In genomic region chr6:100354736-100355641, GRCh38 we compare ENCODE assay signal across 7 cellular contexts.
DNase-seq lines count a peak whose midpoint lies in the region; FAIRE-seq and TF ChIP-seq lines count a peak whose summit lies in the region.
"Not testable (repeated sequence)": the region's sequence is repeated elsewhere in the genome, so short reads cannot be mapped to it uniquely, and the experiment has no call there.

No MANE protein-coding gene starts in this region.

- H3K79me1 ChIP-seq in H1 (ENCODE audit: low read depth, low read length): not testable (repeated sequence)

- not testable (repeated sequence) for TF ChIP-seq POLR2A in H1 (IDR thresholded peaks at IDR 0.05; ENCODE audit: control extremely low read depth in 1 of 2, low read depth in 2 of 2, low read length in 2 of 2)

- not testable (repeated sequence) for TF ChIP-seq EP300 in H1 (IDR thresholded peaks at IDR 0.05; ENCODE audit: borderline replicate concordance in 1 of 2, low read depth in 2 of 2, low read length in 2 of 2)

- peak overlapping the region; percentile 21 to 54; a peak in 3 of 4 replicates for H3K4me2 ChIP-seq in H1 (ENCODE audit: insufficient read depth in 1 of 2, low read depth in 2 of 2, low read length in 2 of 2)
- not testable (repeated sequence) for H3K4me2 ChIP-seq in neural progenitor cell

- 65% methylated on average over 33 of the region's 35 CpGs; no CpG with 5 or more reads in 1 of the 2 experiments for WGBS in H1 (ENCODE audit: extremely low coverage in 1 of 2, insufficient coverage in 1 of 2, insufficient read length in 1 of 2, insufficient replicate concordance in 2 of 2, low coverage in 1 of 2, low lambda C conversion rate in 2 of 2, missing lambda C conversion rate in 1 of 2), 2 experiments

- not testable (repeated sequence) for H2BK5ac ChIP-seq in H1 (ENCODE audit: low read depth, low read length)

- H2BK15ac ChIP-seq in H1 (ENCODE audit: low read length): not testable (repeated sequence)

- H3K9me3 ChIP-seq in HUES48 (ENCODE audit: control insufficient read depth, insufficient read depth, low read length); H1 (ENCODE audit: insufficient read depth in 2 of 2, low read depth in 1 of 2, low read length in 1 of 2); iPS-15b (ENCODE audit: control insufficient read depth, insufficient read depth, low read length); neural progenitor cell (ENCODE audit: low read depth): not testable (repeated sequence)

- H3K56ac ChIP-seq in H1 (replicated peaks; ENCODE audit: insufficient read length, low read depth, low read length): not testable (repeated sequence)

- H3K4me3 Mint-ChIP-seq in neural progenitor cell: not testable (repeated sequence)

- not testable (repeated sequence) for H3K4ac ChIP-seq in H1 (replicated peaks; ENCODE audit: insufficient read length, low read depth, low read length)

- not testable (repeated sequence) for H2BK120ac ChIP-seq in H1 (replicated peaks; ENCODE audit: low read depth, low read length)

- H3F3A ChIP-seq in neural progenitor cell (ENCODE audit: low read depth): not testable (repeated sequence)

- not testable (repeated sequence) for H4K8ac ChIP-seq in H1 (ENCODE audit: extremely low read depth, insufficient read depth, low read length)

- H3K36me3 Mint-ChIP-seq in neural progenitor cell: not testable (repeated sequence)

- H3K9ac ChIP-seq in HUES48 (ENCODE audit: low read depth, low read length); H1 (replicated peaks in 1 of 4; ENCODE audit: extremely low read depth in 1 of 4, low read depth in 3 of 4, low read length in 3 of 4); neural progenitor cell: not testable (repeated sequence)
- peak overlapping the region; percentile 47 for H3K9ac ChIP-seq in iPS-15b (ENCODE audit: low read depth, low read length)

- not testable (repeated sequence) for H3K27ac ChIP-seq in HUES48 (ENCODE audit: low read depth, low read length); H1 (ENCODE audit: low read depth, low read length); neural progenitor cell

- not testable (repeated sequence) for H3K23ac ChIP-seq in H1 (ENCODE audit: insufficient read length)

- not testable (repeated sequence) for H3K27me3 Mint-ChIP-seq in neural progenitor cell (ENCODE audit: insufficient read depth, low read depth)

- not testable (repeated sequence) for H3K4me1 Mint-ChIP-seq in neural progenitor cell

- not testable (repeated sequence) for H2AK5ac ChIP-seq in H1 (ENCODE audit: low read depth, low read length)

- not testable (repeated sequence) for H3K9me3 Mint-ChIP-seq in neural progenitor cell

- POLR2A ChIA-PET in H1 (lab: Charles Lee; ENCODE audit: partially characterized antibody): interaction anchor here (0.9 kb wide), 1 partner anchor 17 kb away, joined by 3 read pairs; no protein-coding TSS in a partner anchor

- H4K20me1 ChIP-seq in H1 (replicated peaks in 1 of 2; ENCODE audit: control insufficient read depth in 1 of 2, insufficient read depth in 2 of 2, low read length in 2 of 2); neural progenitor cell (ENCODE audit: low read depth): not testable (repeated sequence)

- CTCF ChIA-PET in H1 (lab: Charles Lee; ENCODE audit: partially characterized antibody): not testable (repeated sequence)

- H3K14ac ChIP-seq in H1 (ENCODE audit: insufficient read length): not testable (repeated sequence)

- FAIRE-seq in H1 (lab: Jason Lieb, UNC): not testable (repeated sequence)

- peak; percentile 74 for DNase-seq in ELF-1 (ENCODE audit: low read depth, low spot score)
- peak; percentile 11 for DNase-seq in NCI-H2171 treated with DMSO at 0.1 percent for 48 hours (lab: John Stamatoyannopoulos, UW)
- peak; percentile 4 to 28 for DNase-seq in SHP77 (lab: John Stamatoyannopoulos, UW)
- DNase-seq in H1 (ENCODE audit: low read depth in 1 of 2, low spot score in 2 of 2): peak; percentile 25 to 72
- DNase-seq in neural progenitor cell (ENCODE audit: low spot score): peak; percentile 70

- H2BK20ac ChIP-seq in H1 (ENCODE audit: low read length): not testable (repeated sequence)

- not testable (repeated sequence) for H3K18ac ChIP-seq in H1 (ENCODE audit: extremely low read depth, low read length)

- H3K4me1 ChIP-seq in HUES48 (ENCODE audit: control insufficient read depth, insufficient read depth, low read length): peaks cover 12% of the 10 kb centered on the region; the same call in 1 of the 2 replicates
- not testable (repeated sequence) for H3K4me1 ChIP-seq in H1 (replicated peaks in 1 of 4; ENCODE audit: control insufficient read depth in 3 of 4, insufficient read depth in 4 of 4, low read length in 3 of 4); iPS-15b (ENCODE audit: control insufficient read depth, insufficient read depth, low read length); neural progenitor cell

- H3K27ac Mint-ChIP-seq in neural progenitor cell: not testable (repeated sequence)

- not testable (repeated sequence) for H3K36me3 ChIP-seq in HUES48 (ENCODE audit: control insufficient read depth, insufficient read depth, low read length); H1 (ENCODE audit: control insufficient read depth in 2 of 4, insufficient read depth in 4 of 4, low read length in 3 of 4); iPS-15b (ENCODE audit: control insufficient read depth, insufficient read depth, low read length); neural progenitor cell

- H2AFZ ChIP-seq in H1 (ENCODE audit: low read length): not testable (repeated sequence)
- H2AFZ ChIP-seq in neural progenitor cell (replicated peaks): peak overlapping the region; percentile 34

- not testable (repeated sequence) for TF ChIP-seq RAD21 in H1 (IDR thresholded peaks at IDR 0.05 in 1 of 2, conservative IDR thresholded peaks at IDR 0.05 in 1 of 2; ENCODE audit: low read depth in 2 of 2, low read length in 2 of 2)

- not testable (repeated sequence) for H3K79me2 ChIP-seq in H1 (ENCODE audit: control insufficient read depth in 1 of 2, insufficient read depth in 2 of 2, low read length in 2 of 2); neural progenitor cell (ENCODE audit: low read depth)

- not testable (repeated sequence) for H3K27me3 ChIP-seq in HUES48 (ENCODE audit: control insufficient read depth, insufficient read depth, low read length); H1 (replicated peaks in 1 of 4; ENCODE audit: control insufficient read depth in 3 of 4, extremely low read depth in 1 of 4, insufficient read depth in 3 of 4, low read length in 3 of 4); iPS-15b (ENCODE audit: control insufficient read depth, insufficient read depth, low read length); neural progenitor cell

- TF ChIP-seq CTCF in H1 (IDR thresholded peaks at IDR 0.05; ENCODE audit: control extremely low read depth in 1 of 3, insufficient read depth in 1 of 3, low read depth in 1 of 3, low read length in 3 of 3); neural progenitor cell (IDR thresholded peaks at IDR 0.05): not testable (repeated sequence)

- H3K23me2 ChIP-seq in H1 (ENCODE audit: low read depth, low read length): not testable (repeated sequence)

- H4K5ac ChIP-seq in H1 (ENCODE audit: insufficient read length, low read depth, low read length): not testable (repeated sequence)

- H2BK12ac ChIP-seq in H1 (ENCODE audit: low read depth, low read length): not testable (repeated sequence)

- H4K91ac ChIP-seq in H1 (replicated peaks; ENCODE audit: insufficient read length, low read length): not testable (repeated sequence)

- H3K4me3 ChIP-seq in HUES48 (ENCODE audit: low read depth, low read length): peak overlapping the region; percentile 29; the same call in 1 of the 2 replicates
- peak overlapping the region in 2 of 4 experiments; percentile 28 to 32; a peak in 2 of 8 replicates for H3K4me3 ChIP-seq in H1 (ENCODE audit: extremely low read depth in 1 of 4, insufficient read depth in 2 of 4, low read depth in 3 of 4, low read length in 4 of 4)
- peak overlapping the region; percentile 37 for H3K4me3 ChIP-seq in iPS-15b (ENCODE audit: low read depth, low read length)
- not testable (repeated sequence) for H3K4me3 ChIP-seq in neural progenitor cell

TF ChIP-seq in H1, 55 proteins besides CTCF, POLR2A, EP300 and RAD21:
- TF ChIP-seq TAF1 (IDR thresholded peaks at IDR 0.05; ENCODE audit: low read depth, low read length) (0 out of 2 replicates have a peak, but pooled peaks have one; percentile 31), YY1 (IDR thresholded peaks at IDR 0.05; ENCODE audit: low read depth, low read length) (0 out of 2 replicates have a peak, but pooled peaks have one; percentile 19)

Comparison
In these comparisons a context has a peak if more than half of its experiments do, and no peak if none do; other contexts are left out.
1. DNase-seq: peak in every context shown above with its lines; median percentile 74 in ELF-1; 70 in neural progenitor cell; 48 in H1; 16 in SHP77; 11 in NCI-H2171 treated with DMSO at 0.1 percent for 48 hours.